12 cellular contexts compared by ENCODE assay signal in the genomic region with DNA sequence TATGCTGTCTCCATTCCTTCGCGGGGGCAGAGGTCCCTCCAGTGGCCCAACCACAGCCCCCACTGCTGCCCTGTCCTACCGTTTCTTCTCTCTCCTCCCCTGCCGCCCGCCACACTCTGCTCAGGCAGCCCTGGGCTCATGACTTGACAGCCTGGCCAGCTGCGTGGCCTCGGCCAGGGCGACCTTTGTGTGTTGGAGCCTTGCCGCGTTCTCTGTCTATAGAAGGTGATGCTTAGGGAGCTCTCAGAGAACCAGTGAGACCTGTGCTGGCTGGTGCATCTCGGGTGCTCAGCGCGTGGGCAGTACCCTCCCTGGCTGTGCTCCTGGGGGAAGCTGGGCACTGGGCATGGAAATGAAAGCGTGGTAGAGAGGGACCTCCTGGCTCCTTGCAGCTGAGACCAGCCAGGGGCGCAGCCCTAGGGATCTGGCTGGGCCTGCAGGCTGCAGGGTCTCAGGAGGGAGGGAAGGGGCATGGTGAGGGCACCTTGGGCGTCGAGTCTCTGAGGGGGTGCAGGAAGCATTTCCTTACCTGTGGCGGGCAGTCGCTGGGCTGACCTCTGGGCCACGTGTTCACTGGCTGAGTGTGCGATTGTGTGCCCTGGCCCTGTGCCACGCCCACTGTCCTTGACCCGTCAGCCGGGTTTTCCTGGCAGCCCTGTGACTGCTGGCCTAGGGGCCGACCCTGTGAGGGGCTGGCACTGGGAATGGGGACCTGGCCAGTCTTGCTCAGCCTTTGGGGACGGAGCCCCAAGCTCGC. TPM values are rescaled to one million over a fixed set of nuclear protein-coding genes. Genes with fewer than 3 reads are reported as not detected.
A peak's percentile ranks its signal among the peaks of the same experiment; 100 is the strongest.
DNase-seq lines count a peak whose midpoint lies in the region; ATAC-seq and TF ChIP-seq lines count a peak whose summit lies in the region.
"Had no signal": no experiment of that assay in that cellular context is flagged by ENCODE, and none has a peak within 500 bp of the region (broad histone marks: within the 10 kb centered on the region; RNA-seq: fewer than 3 reads in every experiment).

No MANE protein-coding gene starts in this region.

- no peak overlapping the region for H3K9ac ChIP-seq in endodermal cell (ENCODE audit: extremely low read depth, low read length, poor library complexity, severe bottlenecking)

- H3K27ac ChIP-seq in Peyer's patch, result peak overlapping the region in 3 of 4 donors; percentile 47 to 89 (median 76)
- peak overlapping the region; percentile 51 for H3K27ac ChIP-seq in endodermal cell (ENCODE audit: low read depth, low read length)
- H3K27ac ChIP-seq in tibial artery, result peak overlapping the region; percentile 75

- no peaks in the 10 kb centered on the region for H3K27me3 Mint-ChIP-seq in endodermal cell (ENCODE audit: insufficient read depth)
- H3K27me3 Mint-ChIP-seq in nephron (ENCODE audit: low read depth), result no peaks in the 10 kb centered on the region

- H3K4me1 ChIP-seq in Peyer's patch, result peaks cover 3 to 99% (median 23%) of the 10 kb centered on the region in 4 donors
- no peaks in the 10 kb centered on the region for H3K4me1 ChIP-seq in endodermal cell (ENCODE audit: control insufficient read depth, insufficient read depth, low read length)
- peaks cover 14 to 100% (median 86%) of the 10 kb centered on the region in 4 donors for H3K4me1 ChIP-seq in tibial artery

- 88 to 92% methylated on average over 17 to 27 of the region's 27 CpGs for whole genome bisulfite sequencing in endodermal cell (ENCODE audit: insufficient coverage in 1 of 2, insufficient read length in 1 of 2), 2 experiments

- no peak for TF ChIP-seq CTCF in Peyer's patch (IDR thresholded peaks at IDR 0.05)
- no peak for TF ChIP-seq CTCF in endodermal cell (conservative IDR thresholded peaks at IDR 0.05)
- no peak for TF ChIP-seq CTCF in nephron (IDR thresholded peaks at IDR 0.05; ENCODE audit: unreplicated experiment in 3 of 3)
- TF ChIP-seq CTCF in tibial artery (IDR thresholded peaks at IDR 0.05), result no peak

- H3K9me3 ChIP-seq in Peyer's patch, result no peaks in the 10 kb centered on the region
- H3K9me3 ChIP-seq in endodermal cell (ENCODE audit: control insufficient read depth, low read length), result no peaks in the 10 kb centered on the region
- H3K9me3 ChIP-seq in tibial artery, result no peaks in the 10 kb centered on the region

- no peaks in the 10 kb centered on the region for H3K9me3 Mint-ChIP-seq in endodermal cell
- no peaks in the 10 kb centered on the region for H3K9me3 Mint-ChIP-seq in nephron
- H3K9me3 Mint-ChIP-seq: activated naive CD4-positive, alpha-beta T cell treated with anti-CD3 and anti-CD28 coated beads for 36 hours; naive B cell had no signal

- H3K36me3 Mint-ChIP-seq in endodermal cell (ENCODE audit: low read depth) (no peaks in the 10 kb centered on the region), nephron (ENCODE audit: low read depth) (no peaks in the 10 kb centered on the region)
- H3K36me3 Mint-ChIP-seq: naive B cell had no signal

- no peak overlapping the region for H3K4me3 Mint-ChIP-seq in endodermal cell
- H3K4me3 Mint-ChIP-seq in nephron, result peak overlapping the region; percentile 23 to 53 (median 48)
- H3K4me3 Mint-ChIP-seq: activated naive CD4-positive, alpha-beta T cell treated with anti-CD3 and anti-CD28 coated beads for 36 hours had no signal

- H3K27ac Mint-ChIP-seq in endodermal cell, result peak overlapping the region; percentile 85
- peak overlapping the region; percentile 72 to 78 (median 74) for H3K27ac Mint-ChIP-seq in nephron
- H3K27ac Mint-ChIP-seq: activated naive CD4-positive, alpha-beta T cell treated with anti-CD3 and anti-CD28 coated beads for 36 hours had no signal

- no peaks in the 10 kb centered on the region for H3K27me3 ChIP-seq in Peyer's patch
- no peaks in the 10 kb centered on the region for H3K27me3 ChIP-seq in endodermal cell (ENCODE audit: control insufficient read depth, insufficient read depth, low read length, poor library complexity, severe bottlenecking)
- no peaks in the 10 kb centered on the region for H3K27me3 ChIP-seq in tibial artery

- peaks cover 0 to 4% (median 0%) of the 10 kb centered on the region in 3 donors for H3K36me3 ChIP-seq in Peyer's patch
- H3K36me3 ChIP-seq in endodermal cell (ENCODE audit: control insufficient read depth, insufficient read depth, low read length), result no peaks in the 10 kb centered on the region
- H3K36me3 ChIP-seq in tibial artery, result no peaks in the 10 kb centered on the region

- intact Hi-C loops in tibial artery (cut with DNase I; ENCODE audit: low total_unique reads), result no loop called here

- H3K4me1 Mint-ChIP-seq in endodermal cell, result peaks cover 6% of the 10 kb centered on the region
- peaks cover 40% of the 10 kb centered on the region for H3K4me1 Mint-ChIP-seq in nephron

- DNase-seq in Peyer's patch (no peak), endodermal cell (no peak), tibial artery (no peak), SW 1271 (lab: John Stamatoyannopoulos, UW) (no peak), DMS79 (lab: John Stamatoyannopoulos, UW) (no peak)
- DNase-seq: activated CD4-positive, alpha-beta T cell treated with anti-CD3 and anti-CD28 coated beads, Interleukin-2, amount 50 U/mL, for 48 hours; activated naive CD4-positive, alpha-beta T cell treated with anti-CD3 and anti-CD28 coated beads for 36 hours; naive B cell; stimulated activated CD4-positive, alpha-beta T cell treated with anti-CD3 and anti-CD28 coated beads, Interleukin-2, amount 100 ng/mL, for 24 hours had no signal

- TF ChIP-seq POLR2A in Peyer's patch (IDR thresholded peaks at IDR 0.05), result no peak

- ATAC-seq in GM19395 (IDR thresholded peaks at IDR 0.05; ENCODE audit: unreplicated experiment) (no peak), GM18502 (IDR thresholded peaks at IDR 0.05; ENCODE audit: poor library complexity, unreplicated experiment) (no peak)

- H3K4me3 ChIP-seq in Peyer's patch (no peak overlapping the region), endodermal cell (ENCODE audit: low read length) (no peak overlapping the region), tibial artery (no peak overlapping the region)

RNA-seq across cellular contexts. Expression of gene RXRA, which starts 50.3 kb away (rescaled TPM):
- total RNA-seq in Peyer's patch, result 10 to 100 TPM; 54.5 to 83.6 (median 65.4) TPM
- 10 to 100 TPM; 58.3 to 70.6 TPM for total RNA-seq in endodermal cell
- polyA plus RNA-seq in endodermal cell (2013, experiment 1 of 2), result 37.4 TPM
- polyA plus RNA-seq in endodermal cell (2013, experiment 2 of 2), result 33.9 TPM
